34 cellular contexts compared by ENCODE assay signal in genomic region chr21:15195104-15195503, GRCh38.
"Had no signal": no experiment of that assay in that cellular context is flagged by ENCODE, and none has a peak within 500 bp of the region (broad histone marks: within the 10 kb centered on the region; RNA-seq: fewer than 3 reads in every experiment).

No MANE protein-coding gene starts in this region.

- H3K36me3 ChIP-seq: adrenal gland, ascending aorta, brain microvascular endothelial cell, breast epithelium, cardiac muscle cell had no signal

- H3K27ac ChIP-seq: adrenal gland, ascending aorta, body of pancreas, brain microvascular endothelial cell, breast epithelium, cardiac muscle cell had no signal

- H3K4me1 ChIP-seq: ascending aorta, body of pancreas, breast epithelium had no signal

- DNase-seq: activated effector memory CD4-positive, alpha-beta T cell treated with anti-CD3 and anti-CD28 coated beads, Interleukin-2, amount 50 U/mL, for 16 hours; activated effector memory CD4-positive, alpha-beta T cell treated with Interleukin-2 at 50 U/mL for 16 hours; activated gamma-delta T cell; activated gamma-delta T cell treated with Interleukin-2 at 50 U/mL for 16 hours; activated naive CD4-positive, alpha-beta T cell; activated naive CD4-positive, alpha-beta T cell treated with anti-CD3 and anti-CD28 coated beads for 36 hours; activated naive CD4-positive, alpha-beta T cell treated with anti-CD3 and anti-CD28 coated beads, Interleukin-2, amount 10 ng/mL, durations not matched to agents 7 days and 5 days; activated naive CD4-positive, alpha-beta T cell treated with anti-CD3 and anti-CD28 coated beads, Interleukin-2, amount 50 U/mL, for 16 hours; activated naive CD4-positive, alpha-beta T cell treated with Interleukin-2 at 50 U/mL for 16 hours; activated naive CD8-positive, alpha-beta T cell treated with anti-CD3 and anti-CD28 coated beads for 36 hours; activated naive CD8-positive, alpha-beta T cell treated with anti-CD3 and anti-CD28 coated beads, Interleukin-2, amount 10 ng/mL, durations not matched to agents 7 days and 5 days; activated naive CD8-positive, alpha-beta T cell treated with anti-CD3 and anti-CD28 coated beads, Interleukin-2, amount 50 U/mL, for 24 hours; activated T-cell treated with anti-CD3 and anti-CD28 coated beads, Interleukin-2, amount 50 U/mL, for 1 hour; activated T-cell treated with anti-CD3 and anti-CD28 coated beads, Interleukin-2, amount 50 U/mL, for 24 hours; activated T-cell treated with anti-CD3 and anti-CD28 coated beads, Interleukin-2, amount 50 U/mL, for 4 hours; activated T-cell treated with anti-CD3 and anti-CD28 coated beads, Interleukin-2, amount 50 U/mL, for 48 hours; activated T-cell treated with anti-CD3 and anti-CD28 coated beads, Interleukin-2, amount 50 U/mL, for 72 hours; adrenal gland; amniotic stem cell; amygdala; anterior cingulate cortex; aorta; body of pancreas; brain microvascular endothelial cell; caudate nucleus; central memory CD4-positive, alpha-beta T cell; cerebellar nuclear complex had no signal

- H3K27me3 ChIP-seq: adrenal gland, ascending aorta, body of pancreas, brain microvascular endothelial cell, breast epithelium, cardiac muscle cell had no signal

- FAIRE-seq: astrocyte, bronchial epithelial cell had no signal

- ATAC-seq: activated naive CD4-positive, alpha-beta T cell treated with anti-CD3 and anti-CD28 coated beads, Interleukin-2, amount 50 U/mL, for 72 hours; activated naive CD8-positive, alpha-beta T cell treated with anti-CD3 and anti-CD28 coated beads, Interleukin-2, amount 50 U/mL, for 24 hours; activated T-cell treated with anti-CD3 and anti-CD28 coated beads, Interleukin-2, amount 50 U/mL, for 4 hours; activated T-cell treated with anti-CD3 and anti-CD28 coated beads, Interleukin-2, amount 50 U/mL, for 72 hours; activated T-helper 17 cell treated with anti-CD3 and anti-CD28 coated beads, Interleukin-2, amount 50 U/mL, for 72 hours; body of pancreas had no signal

- H3K4me3 ChIP-seq: adrenal gland, ascending aorta, body of pancreas, breast epithelium, cardiac muscle cell had no signal

- H3K9me3 ChIP-seq: adrenal gland, ascending aorta, body of pancreas, breast epithelium had no signal
